In the genomic region with DNA sequence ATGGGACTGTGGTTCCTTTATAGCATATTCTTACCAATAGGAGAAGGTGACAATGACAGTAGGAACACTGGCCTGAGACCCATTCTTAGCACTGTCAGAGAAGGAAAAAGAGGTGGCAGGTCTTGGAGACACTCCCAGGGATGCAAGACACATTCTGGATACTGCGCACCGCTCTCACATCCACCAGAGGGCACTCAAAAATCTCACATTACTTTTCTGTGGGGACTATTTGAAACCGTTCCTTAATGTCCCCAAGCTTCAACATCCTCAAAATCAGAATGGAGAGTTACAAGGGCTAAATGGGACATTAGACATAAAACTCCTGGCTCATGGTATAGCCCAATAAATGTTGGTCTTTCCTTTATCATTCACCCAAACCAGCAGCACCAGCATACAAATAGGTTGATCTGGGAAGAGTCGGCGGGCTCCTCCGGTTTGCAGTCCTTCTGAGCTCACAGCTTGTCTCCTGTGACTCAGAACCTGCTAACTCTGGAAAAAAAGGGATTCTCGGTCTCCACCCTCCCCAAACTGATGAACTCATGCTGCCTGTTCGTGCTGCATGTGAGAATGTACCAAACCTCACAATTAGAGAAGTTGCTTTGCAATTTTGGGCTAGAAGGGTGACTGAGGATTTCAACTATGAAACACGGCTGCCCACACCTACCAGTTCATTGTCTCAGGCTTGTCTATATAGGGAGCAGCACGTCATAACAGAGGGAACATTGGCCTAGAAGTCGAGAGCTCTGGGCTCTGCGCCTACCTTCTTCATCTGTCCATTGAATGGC, we compare ENCODE assay signal across 8 cellular contexts. TPM values are rescaled to one million over a fixed set of nuclear protein-coding genes. Genes with fewer than 3 reads are reported as not detected.
DNase-seq lines count a peak whose midpoint lies in the region; ATAC-seq and TF ChIP-seq lines count a peak whose summit lies in the region.

No MANE protein-coding gene starts in this region.

- no peaks in the 10 kb centered on the region for H3K4me1 ChIP-seq in adrenal gland (replicated peaks in 1 of 2)

- intact Hi-C loops in adrenal gland (cut with DNase I): loop anchor here in 1 of 2 donors (5.0 kb wide), 1 partner anchor 154 kb away; no protein-coding TSS in a partner anchor
- intact Hi-C loops in left ventricle myocardium superior (cut with micrococcal nuclease): loop anchor here (5.0 kb wide), 2 partner anchors 139 to 154 kb away; no protein-coding TSS in a partner anchor
- intact Hi-C loops in sciatic nerve (cut with DNase I): loop anchor here (5.0 kb wide), 1 partner anchor 144 kb away; no protein-coding TSS in a partner anchor

- TF ChIP-seq CTCF in adrenal gland (IDR thresholded peaks at IDR 0.05): peak; percentile 47 to 75 (median 70)

- no peaks in the 10 kb centered on the region for H3K27me3 ChIP-seq in adrenal gland

- no peak for TF ChIP-seq POLR2A in adrenal gland (IDR thresholded peaks at IDR 0.05)

- H3K4me3 ChIP-seq in adrenal gland: no peak overlapping the region

- no peaks in the 10 kb centered on the region for H3K9me3 ChIP-seq in adrenal gland (replicated peaks in 1 of 3)

- 61 to 71% (median 65%) methylated on average over 11 to 12 of the region's 12 CpGs for WGBS in adrenal gland, 4 donors

- no peaks in the 10 kb centered on the region for H3K36me3 ChIP-seq in adrenal gland (replicated peaks in 1 of 2)

- no peak overlapping the region for H3K27ac ChIP-seq in adrenal gland

- peak; percentile 38 for ATAC-seq in GM21723 (IDR thresholded peaks at IDR 0.05; ENCODE audit: unreplicated experiment)
- ATAC-seq in left ventricle myocardium superior: peak; percentile 85
- peak; percentile 87 for ATAC-seq in sciatic nerve
- ATAC-seq in HG03025 (IDR thresholded peaks at IDR 0.05; ENCODE audit: low FRiP score, unreplicated experiment): no peak

- DNase-seq in COR-L47 (lab: John Stamatoyannopoulos, UW): peak; percentile 39
- peak; percentile 15 for DNase-seq in NCI-H2171 (lab: John Stamatoyannopoulos, UW)
- peak in 6 of 7 donors; percentile 35 to 70 (median 52) for DNase-seq in adrenal gland
- DNase-seq in left ventricle myocardium superior: peak; percentile 42
- DNase-seq in sciatic nerve (ENCODE audit: low spot score): no peak
- DNase-seq in stimulated activated CD4-positive, alpha-beta T cell treated with anti-CD3 and anti-CD28 coated beads, Interleukin-1b, Interleukin-23, amount 100 ng/mL, for 48 hours: no peak

RNA-seq across cellular contexts. Expression of a gene that starts 40.2 kb away (rescaled TPM):
- 1 to 10 TPM in 2 of 8 donors, under 1 TPM in 4, not detected in 2; 0.28 to 2.6 (median 0.71) TPM for total RNA-seq in adrenal gland
- polyA plus RNA-seq in adrenal gland: under 1 TPM; 0.24 to 0.48 (median 0.34) TPM
- 0.37 TPM for total RNA-seq in left ventricle myocardium superior
- 2.3 TPM for total RNA-seq in sciatic nerve

Comparison
In these comparisons a context has a peak if more than half of its experiments do, and no peak if none do; other contexts are left out.
1. DNase-seq: peak in COR-L47 (single experiment), NCI-H2171 (single experiment), adrenal gland (6 of 7) and left ventricle myocardium superior (single experiment); none in sciatic nerve (single experiment) and stimulated activated CD4-positive, alpha-beta T cell treated with anti-CD3 and anti-CD28 coated beads, Interleukin-1b, Interleukin-23, amount 100 ng/mL, for 48 hours (single experiment).